ENCODE assay signal across 1 cellular context in the genomic region with DNA sequence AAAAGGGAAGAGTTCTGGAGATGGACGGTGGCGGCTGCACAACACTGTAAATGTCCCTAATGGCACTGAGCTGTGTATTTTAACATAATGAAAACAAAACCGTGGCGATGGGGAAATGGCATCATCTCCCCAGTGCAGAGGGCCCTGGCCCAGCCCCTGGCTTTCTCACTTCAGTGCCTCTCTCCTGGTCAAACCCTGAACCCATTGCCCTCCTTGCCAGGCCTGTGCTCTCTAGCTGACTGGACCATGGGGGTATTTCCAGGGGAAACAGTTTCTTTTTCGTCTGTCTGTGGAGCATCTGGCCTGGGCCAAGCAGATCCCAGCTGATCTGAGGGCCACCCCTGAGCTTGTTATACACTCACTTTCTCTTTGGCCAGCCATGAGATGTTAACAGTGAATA.
TF ChIP-seq lines count a peak whose summit lies in the region.

No MANE protein-coding gene starts in this region.

TF ChIP-seq in HepG2, 621 proteins besides CTCF, POLR2A, EP300 and RAD21:
- TF ChIP-seq, protein P1, sequence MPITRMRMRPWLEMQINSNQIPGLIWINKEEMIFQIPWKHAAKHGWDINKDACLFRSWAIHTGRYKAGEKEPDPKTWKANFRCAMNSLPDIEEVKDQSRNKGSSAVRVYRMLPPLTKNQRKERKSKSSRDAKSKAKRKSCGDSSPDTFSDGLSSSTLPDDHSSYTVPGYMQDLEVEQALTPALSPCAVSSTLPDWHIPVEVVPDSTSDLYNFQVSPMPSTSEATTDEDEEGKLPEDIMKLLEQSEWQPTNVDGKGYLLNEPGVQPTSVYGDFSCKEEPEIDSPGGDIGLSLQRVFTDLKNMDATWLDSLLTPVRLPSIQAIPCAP (CRISPR knock-in tag; IDR thresholded peaks at IDR 0.05; ENCODE audit: low read depth) = no peak
- TF ChIP-seq NAIF1 (CRISPR knock-in tag; IDR thresholded peaks at IDR 0.05; ENCODE audit: borderline replicate concordance) = no peak
- TF ChIP-seq, protein P2, sequence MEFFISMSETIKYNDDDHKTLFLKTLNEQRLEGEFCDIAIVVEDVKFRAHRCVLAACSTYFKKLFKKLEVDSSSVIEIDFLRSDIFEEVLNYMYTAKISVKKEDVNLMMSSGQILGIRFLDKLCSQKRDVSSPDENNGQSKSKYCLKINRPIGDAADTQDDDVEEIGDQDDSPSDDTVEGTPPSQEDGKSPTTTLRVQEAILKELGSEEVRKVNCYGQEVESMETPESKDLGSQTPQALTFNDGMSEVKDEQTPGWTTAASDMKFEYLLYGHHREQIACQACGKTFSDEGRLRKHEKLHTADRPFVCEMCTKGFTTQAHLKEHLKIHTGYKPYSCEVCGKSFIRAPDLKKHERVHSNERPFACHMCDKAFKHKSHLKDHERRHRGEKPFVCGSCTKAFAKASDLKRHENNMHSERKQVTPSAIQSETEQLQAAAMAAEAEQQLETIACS (CRISPR knock-in tag; IDR thresholded peaks at IDR 0.05) = no peak
- TF ChIP-seq ZNF816 (CRISPR knock-in tag; IDR thresholded peaks at IDR 0.05; ENCODE audit: borderline replicate concordance) = no peak
- TF ChIP-seq EZH2 (conservative IDR thresholded peaks at IDR 0.05; ENCODE audit: low read depth, low read length) = no peak
- TF ChIP-seq HMG20A (CRISPR knock-in tag; IDR thresholded peaks at IDR 0.05; ENCODE audit: borderline replicate concordance) = no peak
- TF ChIP-seq, protein P3, sequence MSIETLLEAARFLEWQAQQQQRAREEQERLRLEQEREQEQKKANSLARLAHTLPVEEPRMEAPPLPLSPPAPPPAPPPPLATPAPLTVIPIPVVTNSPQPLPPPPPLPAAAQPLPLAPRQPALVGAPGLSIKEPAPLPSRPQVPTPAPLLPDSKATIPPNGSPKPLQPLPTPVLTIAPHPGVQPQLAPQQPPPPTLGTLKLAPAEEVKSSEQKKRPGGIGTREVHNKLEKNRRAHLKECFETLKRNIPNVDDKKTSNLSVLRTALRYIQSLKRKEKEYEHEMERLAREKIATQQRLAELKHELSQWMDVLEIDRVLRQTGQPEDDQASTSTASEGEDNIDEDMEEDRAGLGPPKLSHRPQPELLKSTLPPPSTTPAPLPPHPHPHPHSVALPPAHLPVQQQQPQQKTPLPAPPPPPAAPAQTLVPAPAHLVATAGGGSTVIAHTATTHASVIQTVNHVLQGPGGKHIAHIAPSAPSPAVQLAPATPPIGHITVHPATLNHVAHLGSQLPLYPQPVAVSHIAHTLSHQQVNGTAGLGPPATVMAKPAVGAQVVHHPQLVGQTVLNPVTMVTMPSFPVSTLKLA (IDR thresholded peaks at IDR 0.05) = no peak
- no peak for TF ChIP-seq ZNF24 (IDR thresholded peaks at IDR 0.05)
- TF ChIP-seq, protein P4, sequence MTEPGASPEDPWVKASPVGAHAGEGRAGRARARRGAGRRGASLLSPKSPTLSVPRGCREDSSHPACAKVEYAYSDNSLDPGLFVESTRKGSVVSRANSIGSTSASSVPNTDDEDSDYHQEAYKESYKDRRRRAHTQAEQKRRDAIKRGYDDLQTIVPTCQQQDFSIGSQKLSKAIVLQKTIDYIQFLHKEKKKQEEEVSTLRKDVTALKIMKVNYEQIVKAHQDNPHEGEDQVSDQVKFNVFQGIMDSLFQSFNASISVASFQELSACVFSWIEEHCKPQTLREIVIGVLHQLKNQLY (CRISPR knock-in tag; IDR thresholded peaks at IDR 0.05) = no peak
